In the genomic region with DNA sequence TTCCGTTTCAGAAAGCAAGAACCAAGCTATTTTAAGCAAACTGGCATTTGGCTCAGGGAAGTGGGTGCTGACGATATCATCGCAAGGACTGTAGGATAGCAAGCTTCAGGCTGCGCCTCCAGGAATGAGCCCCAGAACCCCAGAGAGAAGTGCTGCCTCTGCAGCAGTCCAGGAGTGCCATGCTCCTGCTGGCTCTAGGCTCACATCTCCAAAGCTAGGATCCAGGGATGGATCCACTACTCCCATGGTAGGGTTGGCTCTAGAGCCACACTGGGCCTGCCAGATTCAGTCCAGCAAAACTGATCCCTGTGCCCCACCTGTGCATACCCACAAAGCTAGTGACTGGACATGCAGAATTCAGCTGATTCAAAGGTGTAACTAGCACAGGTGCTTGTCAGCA, we compare ENCODE assay signal across 22 cellular contexts.
"Had no signal": no experiment of that assay in that cellular context is flagged by ENCODE, and none has a peak within 500 bp of the region (broad histone marks: within the 10 kb centered on the region; RNA-seq: fewer than 3 reads in every experiment).

No MANE protein-coding gene starts in this region.

- H3K4me3 Mint-ChIP-seq: mesothelial cell of epicardium; naive B cell; natural killer cell treated with Interleukin-12 subunit alpha and Interleukin-12 subunit beta and Interleukin-15 and Interleukin-18, amount 100 ng/mL, for 72 hours; neural crest cell; stimulated activated naive CD8-positive, alpha-beta T cell treated with anti-CD3 and anti-CD28 coated beads, Interleukin-15, amount 100 ng/mL, for 72 hours had no signal

- H2AFZ ChIP-seq: hepatocyte, parathyroid adenoma had no signal

- H3K9me3 Mint-ChIP-seq: mesothelial cell of epicardium; naive B cell; natural killer cell treated with Interleukin-12 subunit alpha and Interleukin-12 subunit beta and Interleukin-15 and Interleukin-18, amount 100 ng/mL, for 72 hours; neural crest cell; stimulated activated naive CD8-positive, alpha-beta T cell treated with anti-CD3 and anti-CD28 coated beads, Interleukin-15, amount 100 ng/mL, for 72 hours had no signal

- H3K9me3 ChIP-seq: left lung, mucosa of descending colon, neutrophil, right lobe of liver, tibial artery, upper lobe of right lung, uterus had no signal

- DNase-seq: effector CD4-positive, alpha-beta T cell; left cardiac atrium; left lung; mesenchymal stem cell; mucosa of descending colon; naive B cell; right lobe of liver; small intestine; stimulated activated CD4-positive, alpha-beta T cell treated with anti-CD3 and anti-CD28 coated beads, Interleukin-15, amount 100 ng/mL, for 24 hours; stimulated activated CD4-positive, alpha-beta T cell treated with anti-CD3 and anti-CD28 coated beads, Interleukin-2, amount 100 ng/mL, for 48 hours; stimulated activated naive CD4-positive, alpha-beta T cell; stimulated activated naive CD8-positive, alpha-beta T cell treated with anti-CD3 and anti-CD28 coated beads, Interleukin-15, amount 100 ng/mL, for 72 hours; tibial artery; upper lobe of right lung; uterus had no signal

- H3K27me3 Mint-ChIP-seq: progenitor cell of endocrine pancreas; stimulated activated naive CD8-positive, alpha-beta T cell treated with anti-CD3 and anti-CD28 coated beads, Interleukin-15, amount 100 ng/mL, for 72 hours had no signal

- H3K4me1 ChIP-seq: left lung, parathyroid adenoma, right lobe of liver, tibial artery, upper lobe of right lung, uterus had no signal

- H3K36me3 Mint-ChIP-seq: mesothelial cell of epicardium; naive B cell; natural killer cell treated with Interleukin-12 subunit alpha and Interleukin-12 subunit beta and Interleukin-15 and Interleukin-18, amount 100 ng/mL, for 72 hours had no signal

- H3K4me1 Mint-ChIP-seq: naive B cell; neural crest cell; stimulated activated naive CD8-positive, alpha-beta T cell treated with anti-CD3 and anti-CD28 coated beads, Interleukin-15, amount 100 ng/mL, for 72 hours had no signal

- H3K27ac Mint-ChIP-seq: mesothelial cell of epicardium; naive B cell; natural killer cell treated with Interleukin-12 subunit alpha and Interleukin-12 subunit beta and Interleukin-15 and Interleukin-18, amount 100 ng/mL, for 72 hours; progenitor cell of endocrine pancreas; stimulated activated naive CD8-positive, alpha-beta T cell treated with anti-CD3 and anti-CD28 coated beads, Interleukin-15, amount 100 ng/mL, for 72 hours had no signal

- H3K27ac ChIP-seq: hepatocyte, left lung, neutrophil, parathyroid adenoma, right lobe of liver, tibial artery, upper lobe of right lung, uterus had no signal

- H3K79me2 ChIP-seq: hepatocyte, parathyroid adenoma had no signal

- H3K9ac ChIP-seq: parathyroid adenoma had no signal

- H3K27me3 ChIP-seq: hepatocyte, left lung, neutrophil, right lobe of liver, tibial artery, upper lobe of right lung, uterus had no signal

- ATAC-seq: left lung; mucosa of descending colon; right lobe of liver; stimulated activated naive CD8-positive, alpha-beta T cell treated with anti-CD3 and anti-CD28 coated beads, Interleukin-15, amount 100 ng/mL, for 72 hours; upper lobe of right lung had no signal

- H3K4me2 ChIP-seq: hepatocyte had no signal
